Comparison of ENCODE assay signal across 21 cellular contexts in the genomic region with DNA sequence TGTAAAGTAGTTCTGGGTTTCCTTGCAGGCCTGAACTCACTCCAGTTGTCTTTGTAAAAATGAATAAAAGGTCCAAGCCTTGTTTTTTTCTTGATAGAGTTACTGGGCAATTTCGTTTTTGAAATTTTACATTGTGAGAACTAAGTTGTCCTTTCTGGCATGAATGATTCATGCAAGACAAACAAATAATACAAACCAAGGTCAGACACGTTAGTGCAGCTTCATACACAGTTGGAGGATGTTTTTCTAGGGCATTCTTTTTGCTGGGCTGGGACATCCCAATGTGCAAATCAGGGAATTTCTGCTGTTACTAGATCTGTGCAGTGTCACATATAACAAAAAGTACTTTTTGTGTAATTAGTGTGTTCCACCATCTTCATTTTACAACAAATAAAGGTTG.
DNase-seq lines count a peak whose midpoint lies in the region; ATAC-seq, FAIRE-seq and TF ChIP-seq lines count a peak whose summit lies in the region.
"Had no signal": no experiment of that assay in that cellular context is flagged by ENCODE, and none has a peak within 500 bp of the region (broad histone marks: within the 10 kb centered on the region; RNA-seq: fewer than 3 reads in every experiment).

No MANE protein-coding gene starts in this region.

- no peaks in the 10 kb centered on the region for H3K4me1 Mint-ChIP-seq in stimulated activated effector memory CD8-positive, alpha-beta T cell treated with anti-CD3 and anti-CD28 coated beads, Interleukin-12 subunit alpha, Interleukin-12 subunit beta, amount 100 ng/mL, for 72 hours
- no peaks in the 10 kb centered on the region for H3K4me1 Mint-ChIP-seq in T-helper 17 cell
- H3K4me1 Mint-ChIP-seq: activated naive CD8-positive, alpha-beta T cell treated with anti-CD3 and anti-CD28 coated beads, Interleukin-2, amount 50 U/mL, for 24 hours; IgD-negative memory B cell; nephron had no signal

- no peak for TF ChIP-seq CTCF in bronchial epithelial cell (IDR thresholded peaks at IDR 0.05; ENCODE audit: insufficient read depth, low read length, severe bottlenecking)

- H3K9me3 ChIP-seq in T-helper 17 cell (ENCODE audit: control insufficient read depth, low read length, poor library complexity, severe bottlenecking): no peaks in the 10 kb centered on the region
- H3K9me3 ChIP-seq: colonic mucosa, SJCRH30 had no signal

- H3K36me3 ChIP-seq in bronchial epithelial cell (ENCODE audit: control insufficient read depth, insufficient read depth, low read length): no peaks in the 10 kb centered on the region
- H3K36me3 ChIP-seq: colonic mucosa, heart left ventricle had no signal

- no peak overlapping the region for H3K4me3 Mint-ChIP-seq in stimulated activated effector memory CD8-positive, alpha-beta T cell treated with anti-CD3 and anti-CD28 coated beads, Interleukin-12 subunit alpha, Interleukin-12 subunit beta, amount 100 ng/mL, for 72 hours
- no peak overlapping the region for H3K4me3 Mint-ChIP-seq in T-helper 17 cell
- H3K4me3 Mint-ChIP-seq: activated naive CD8-positive, alpha-beta T cell treated with anti-CD3 and anti-CD28 coated beads, Interleukin-2, amount 50 U/mL, for 24 hours; IgD-negative memory B cell; nephron; stimulated activated naive CD8-positive, alpha-beta T cell treated with anti-CD3 and anti-CD28 coated beads, Interleukin-15, Interleukin-2, amounts not matched to agents 100 ng/mL and 50 ng/mL, for 24 hours; T-helper 2 cell treated with Interferon-gamma antibody and Interleukin-4, amounts not matched to agents 5 μg/mL and 100 μg/mL, for 36 hours; type B pancreatic cell had no signal

- no peaks in the 10 kb centered on the region for H3K9me3 Mint-ChIP-seq in stimulated activated effector memory CD8-positive, alpha-beta T cell treated with anti-CD3 and anti-CD28 coated beads, Interleukin-12 subunit alpha, Interleukin-12 subunit beta, amount 100 ng/mL, for 72 hours
- H3K9me3 Mint-ChIP-seq: activated naive CD8-positive, alpha-beta T cell treated with anti-CD3 and anti-CD28 coated beads, Interleukin-2, amount 50 U/mL, for 24 hours; IgD-negative memory B cell; nephron; stimulated activated naive CD8-positive, alpha-beta T cell treated with anti-CD3 and anti-CD28 coated beads, Interleukin-15, Interleukin-2, amounts not matched to agents 100 ng/mL and 50 ng/mL, for 24 hours; T-helper 2 cell treated with Interferon-gamma antibody and Interleukin-4, amounts not matched to agents 5 μg/mL and 100 μg/mL, for 36 hours; type B pancreatic cell had no signal

- no peak for FAIRE-seq in bronchial epithelial cell (lab: Jason Lieb, UNC)
- FAIRE-seq: kidney had no signal

- no peak overlapping the region for H3K4me3 ChIP-seq in bronchial epithelial cell (ENCODE audit: low read depth, low read length)
- H3K4me3 ChIP-seq: colonic mucosa, heart left ventricle, SJCRH30 had no signal

- no peaks in the 10 kb centered on the region for H3K27me3 ChIP-seq in bronchial epithelial cell (ENCODE audit: control insufficient read depth, insufficient read depth, low read length)
- H3K27me3 ChIP-seq: colonic mucosa, heart left ventricle, SJCRH30 had no signal

- H3K36me3 Mint-ChIP-seq in stimulated activated effector memory CD8-positive, alpha-beta T cell treated with anti-CD3 and anti-CD28 coated beads, Interleukin-12 subunit alpha, Interleukin-12 subunit beta, amount 100 ng/mL, for 72 hours: no peaks in the 10 kb centered on the region
- no peaks in the 10 kb centered on the region for H3K36me3 Mint-ChIP-seq in T-helper 17 cell (ENCODE audit: low read depth)
- H3K36me3 Mint-ChIP-seq: IgD-negative memory B cell, type B pancreatic cell had no signal

- no peak overlapping the region for H3K27ac Mint-ChIP-seq in stimulated activated effector memory CD8-positive, alpha-beta T cell treated with anti-CD3 and anti-CD28 coated beads, Interleukin-12 subunit alpha, Interleukin-12 subunit beta, amount 100 ng/mL, for 72 hours
- H3K27ac Mint-ChIP-seq in T-helper 17 cell: no peak overlapping the region
- H3K27ac Mint-ChIP-seq: activated naive CD8-positive, alpha-beta T cell treated with anti-CD3 and anti-CD28 coated beads, Interleukin-2, amount 50 U/mL, for 24 hours; IgD-negative memory B cell; nephron; stimulated activated naive CD8-positive, alpha-beta T cell treated with anti-CD3 and anti-CD28 coated beads, Interleukin-15, Interleukin-2, amounts not matched to agents 100 ng/mL and 50 ng/mL, for 24 hours; T-helper 2 cell treated with Interferon-gamma antibody and Interleukin-4, amounts not matched to agents 5 μg/mL and 100 μg/mL, for 36 hours; type B pancreatic cell had no signal

- ATAC-seq in stimulated activated effector memory CD8-positive, alpha-beta T cell treated with anti-CD3 and anti-CD28 coated beads, Interleukin-12 subunit alpha, Interleukin-12 subunit beta, amount 100 ng/mL, for 72 hours: no peak
- no peak for ATAC-seq in T-helper 17 cell
- ATAC-seq: activated naive CD8-positive, alpha-beta T cell treated with anti-CD3 and anti-CD28 coated beads, Interleukin-2, amount 50 U/mL, for 24 hours; heart left ventricle had no signal

- DNase-seq in AG08396 (ENCODE audit: low spot score) (peak; percentile 12), LHCN-M2 (ENCODE audit: low read depth) (peak; percentile 87), bronchial epithelial cell (ENCODE audit: low read depth) (peak; percentile 30), iris pigment epithelial cell (ENCODE audit: low read depth) (peak; percentile 94), T-helper 17 cell (no peak), Kasumi-1 (lab: John Stamatoyannopoulos, UW) (no peak), GOT3 (lab: John Stamatoyannopoulos, UW) (no peak)
- DNase-seq in stimulated activated effector memory CD8-positive, alpha-beta T cell treated with anti-CD3 and anti-CD28 coated beads, Interleukin-12 subunit alpha, Interleukin-12 subunit beta, amount 100 ng/mL, for 72 hours (ENCODE audit: low spot score in 2 of 2): no peak
- DNase-seq: activated CD4-positive, CD25-positive, alpha-beta regulatory T cell treated with anti-CD3 and anti-CD28 coated beads, Interleukin-2, amount 50 U/mL, for 72 hours; activated naive CD8-positive, alpha-beta T cell treated with anti-CD3 and anti-CD28 coated beads, Interleukin-2, amount 50 U/mL, for 24 hours; colonic mucosa; heart left ventricle; kidney; NCI-H1092; NCI-H524 treated with DMSO at 0.1 percent for 48 hours; SJCRH30 had no signal

- H3K27me3 Mint-ChIP-seq in T-helper 17 cell: peaks cover 19% of the 10 kb centered on the region
- H3K27me3 Mint-ChIP-seq: IgD-negative memory B cell; stimulated activated naive CD8-positive, alpha-beta T cell treated with anti-CD3 and anti-CD28 coated beads, Interleukin-15, Interleukin-2, amounts not matched to agents 100 ng/mL and 50 ng/mL, for 24 hours; type B pancreatic cell had no signal

Comparison
In these comparisons a context has a peak if more than half of its experiments do, and no peak if none do; other contexts are left out.
1. DNase-seq: peak in AG08396 (single experiment), LHCN-M2 (single experiment), bronchial epithelial cell (single experiment) and iris pigment epithelial cell (single experiment); none in stimulated activated effector memory CD8-positive, alpha-beta T cell treated with anti-CD3 and anti-CD28 coated beads, Interleukin-12 subunit alpha, Interleukin-12 subunit beta, amount 100 ng/mL, for 72 hours (0 of 2), T-helper 17 cell (0 of 3), Kasumi-1 (0 of 2) and GOT3 (single experiment).